Comparison of ENCODE assay signal across 9 cellular contexts in genomic region chr10:22022257-22023051, GRCh38. TPM values are rescaled to one million over a fixed set of nuclear protein-coding genes. Genes with fewer than 3 reads are reported as not detected.
DNase-seq lines count a peak whose midpoint lies in the region; ATAC-seq lines count a peak whose summit lies in the region.
"Had no signal": no experiment of that assay in that cellular context is flagged by ENCODE, and none has a peak within 500 bp of the region (broad histone marks: within the 10 kb centered on the region; RNA-seq: fewer than 3 reads in every experiment).

No MANE protein-coding gene starts in this region.

- H3K9me3 ChIP-seq in CD8-positive, alpha-beta memory T cell (ENCODE audit: low read length): no peaks in the 10 kb centered on the region

- peak; percentile 73 for ATAC-seq in activated naive CD8-positive, alpha-beta T cell treated with anti-CD3 and anti-CD28 coated beads, Interleukin-2, amount 50 U/mL, for 24 hours
- ATAC-seq in sciatic nerve: peak; percentile 38
- no peak for ATAC-seq in HG03095 (IDR thresholded peaks at IDR 0.05; ENCODE audit: unreplicated experiment)
- ATAC-seq in HG02588 (IDR thresholded peaks at IDR 0.05; ENCODE audit: unreplicated experiment): no peak
- ATAC-seq: foreskin keratinocyte had no signal

- peaks cover 14 to 21% (median 16%) of the 10 kb centered on the region in 3 donors for H3K4me1 Mint-ChIP-seq in CD8-positive, alpha-beta memory T cell
- H3K4me1 Mint-ChIP-seq in activated naive CD8-positive, alpha-beta T cell treated with anti-CD3 and anti-CD28 coated beads, Interleukin-2, amount 50 U/mL, for 24 hours: peaks cover 18% of the 10 kb centered on the region

- peaks cover 13% of the 10 kb centered on the region for H3K4me1 ChIP-seq in CD8-positive, alpha-beta memory T cell (ENCODE audit: insufficient read depth, low read length)
- H3K4me1 ChIP-seq: foreskin keratinocyte had no signal

- DNase-seq in CD8-positive, alpha-beta memory T cell: peak; percentile 16 to 62 (median 34)
- peak; percentile 9 to 78 (median 26) for DNase-seq in T-helper 2 cell
- peak; percentile 32 for DNase-seq in activated naive CD8-positive, alpha-beta T cell treated with anti-CD3 and anti-CD28 coated beads, Interleukin-2, amount 50 U/mL, for 24 hours
- no peak for DNase-seq in sciatic nerve (ENCODE audit: low spot score)
- no peak for DNase-seq in NCI-H748 (lab: John Stamatoyannopoulos, UW; ENCODE audit: unreplicated experiment)
- no peak for DNase-seq in GM19238 (ENCODE audit: insufficient read length, low spot score)
- DNase-seq: foreskin keratinocyte had no signal

- CTCF ChIA-PET in CD8-positive, alpha-beta memory T cell (lab: Charles Lee): no interaction called here

- intact Hi-C loops in sciatic nerve (cut with DNase I): no loop called here

- H3K4me3 Mint-ChIP-seq in CD8-positive, alpha-beta memory T cell: peak overlapping the region; percentile 9 to 88 (median 81)
- peak overlapping the region; percentile 50 for H3K4me3 Mint-ChIP-seq in activated naive CD8-positive, alpha-beta T cell treated with anti-CD3 and anti-CD28 coated beads, Interleukin-2, amount 50 U/mL, for 24 hours

- peak overlapping the region; percentile 32 to 95 (median 90) for H3K27ac Mint-ChIP-seq in CD8-positive, alpha-beta memory T cell
- peak overlapping the region; percentile 69 for H3K27ac Mint-ChIP-seq in activated naive CD8-positive, alpha-beta T cell treated with anti-CD3 and anti-CD28 coated beads, Interleukin-2, amount 50 U/mL, for 24 hours

- no peaks in the 10 kb centered on the region for H3K36me3 Mint-ChIP-seq in CD8-positive, alpha-beta memory T cell
- H3K36me3 Mint-ChIP-seq in activated naive CD8-positive, alpha-beta T cell treated with anti-CD3 and anti-CD28 coated beads, Interleukin-2, amount 50 U/mL, for 24 hours (ENCODE audit: low read depth): no peaks in the 10 kb centered on the region

- H3K4me3 ChIP-seq in CD8-positive, alpha-beta memory T cell (ENCODE audit: low read length): peak overlapping the region; percentile 38

- no peaks in the 10 kb centered on the region for H3K36me3 ChIP-seq in CD8-positive, alpha-beta memory T cell (ENCODE audit: insufficient read depth, low read length)

- POLR2A ChIA-PET in CD8-positive, alpha-beta memory T cell (lab: Charles Lee): no interaction called here

- no peaks in the 10 kb centered on the region for H3K27me3 ChIP-seq in CD8-positive, alpha-beta memory T cell (ENCODE audit: insufficient read depth, low read length, poor library complexity, severe bottlenecking)
- H3K27me3 ChIP-seq: foreskin keratinocyte had no signal

- no peak overlapping the region for H3K27ac ChIP-seq in CD8-positive, alpha-beta memory T cell (ENCODE audit: low read depth, low read length)
- H3K27ac ChIP-seq: foreskin keratinocyte had no signal

- no peaks in the 10 kb centered on the region for H3K9me3 Mint-ChIP-seq in CD8-positive, alpha-beta memory T cell
- peaks cover 4% of the 10 kb centered on the region for H3K9me3 Mint-ChIP-seq in activated naive CD8-positive, alpha-beta T cell treated with anti-CD3 and anti-CD28 coated beads, Interleukin-2, amount 50 U/mL, for 24 hours

- peaks cover 5% of the 10 kb centered on the region in 2 donors for H3K27me3 Mint-ChIP-seq in CD8-positive, alpha-beta memory T cell
- peaks cover 6% of the 10 kb centered on the region for H3K27me3 Mint-ChIP-seq in activated naive CD8-positive, alpha-beta T cell treated with anti-CD3 and anti-CD28 coated beads, Interleukin-2, amount 50 U/mL, for 24 hours

RNA-seq across cellular contexts. Expression of gene DNAJC1, which starts 18.9 kb away (rescaled TPM):
- 10 to 100 TPM; 30.8 to 31.8 TPM for total RNA-seq in CD8-positive, alpha-beta memory T cell
- 46.0 TPM for polyA plus RNA-seq in CD8-positive, alpha-beta memory T cell
- 26.4 TPM for total RNA-seq in sciatic nerve

Comparison
In these comparisons a context has a peak if more than half of its experiments do, and no peak if none do; other contexts are left out.
1. DNase-seq: peak in CD8-positive, alpha-beta memory T cell (5 of 5), T-helper 2 cell (5 of 5) and activated naive CD8-positive, alpha-beta T cell treated with anti-CD3 and anti-CD28 coated beads, Interleukin-2, amount 50 U/mL, for 24 hours (single experiment); none in sciatic nerve (single experiment), NCI-H748 (single experiment) and GM19238 (single experiment).
2. ATAC-seq: peak in activated naive CD8-positive, alpha-beta T cell treated with anti-CD3 and anti-CD28 coated beads, Interleukin-2, amount 50 U/mL, for 24 hours (single experiment) and sciatic nerve (single experiment); none in HG03095 (single experiment) and HG02588 (single experiment).